In genomic region chr15:70271422-70272088, GRCh38 we compare ENCODE assay signal across 9 cellular contexts.
A peak's percentile ranks its signal among the peaks of the same experiment; 100 is the strongest.
DNase-seq lines count a peak whose midpoint lies in the region; ATAC-seq and TF ChIP-seq lines count a peak whose summit lies in the region.
"Had no signal": no experiment of that assay in that cellular context is flagged by ENCODE, and none has a peak within 500 bp of the region (broad histone marks: within the 10 kb centered on the region; RNA-seq: fewer than 3 reads in every experiment).

No MANE protein-coding gene starts in this region.

- H3K9me3 Mint-ChIP-seq in activated naive CD4-positive, alpha-beta T cell treated with anti-CD3 and anti-CD28 coated beads for 36 hours, result no peaks in the 10 kb centered on the region
- no peaks in the 10 kb centered on the region for H3K9me3 Mint-ChIP-seq in stimulated activated effector memory CD8-positive, alpha-beta T cell treated with anti-CD3 and anti-CD28 coated beads, Interleukin-12 subunit alpha, Interleukin-12 subunit beta, amount 100 ng/mL, for 72 hours

- no peak overlapping the region for H3K27ac Mint-ChIP-seq in activated naive CD4-positive, alpha-beta T cell treated with anti-CD3 and anti-CD28 coated beads for 36 hours
- no peak overlapping the region for H3K27ac Mint-ChIP-seq in stimulated activated effector memory CD8-positive, alpha-beta T cell treated with anti-CD3 and anti-CD28 coated beads, Interleukin-12 subunit alpha, Interleukin-12 subunit beta, amount 100 ng/mL, for 72 hours

- no peaks in the 10 kb centered on the region for H3K27me3 Mint-ChIP-seq in activated naive CD4-positive, alpha-beta T cell treated with anti-CD3 and anti-CD28 coated beads for 36 hours (ENCODE audit: low read depth)

- H3K4me3 ChIP-seq in gastroesophageal sphincter, result no peak overlapping the region
- H3K4me3 ChIP-seq: ovary had no signal

- CTCF ChIA-PET in activated naive CD4-positive, alpha-beta T cell treated with anti-CD3 and anti-CD28 coated beads for 36 hours (lab: Charles Lee), result no interaction called here

- no peaks in the 10 kb centered on the region for H3K36me3 ChIP-seq in gastroesophageal sphincter
- H3K36me3 ChIP-seq: ovary had no signal

- no CpG with 5 or more reads among the region's 3 CpGs for WGBS in gastroesophageal sphincter (ENCODE audit: low coverage in 1 of 2), 2 donors

- H3K27ac ChIP-seq in gastroesophageal sphincter, result peak overlapping the region in 3 of 4 donors; percentile 58 to 70 (median 70)
- H3K27ac ChIP-seq: ovary had no signal

- peak; percentile 92 for ATAC-seq in gastroesophageal sphincter
- ATAC-seq in stimulated activated effector memory CD8-positive, alpha-beta T cell treated with anti-CD3 and anti-CD28 coated beads, Interleukin-12 subunit alpha, Interleukin-12 subunit beta, amount 100 ng/mL, for 72 hours, result peak; percentile 44
- ATAC-seq in HG03097 (IDR thresholded peaks at IDR 0.05; ENCODE audit: low FRiP score, unreplicated experiment), result no peak
- ATAC-seq in GM18870 (IDR thresholded peaks at IDR 0.05; ENCODE audit: unreplicated experiment), result no peak
- ATAC-seq in GM21723 (IDR thresholded peaks at IDR 0.05; ENCODE audit: unreplicated experiment), result no peak

- TF ChIP-seq CTCF in gastroesophageal sphincter (IDR thresholded peaks at IDR 0.05), result no peak

- H3K4me1 Mint-ChIP-seq in activated naive CD4-positive, alpha-beta T cell treated with anti-CD3 and anti-CD28 coated beads for 36 hours (ENCODE audit: low read depth), result peaks cover 29% of the 10 kb centered on the region
- peaks cover 31% of the 10 kb centered on the region for H3K4me1 Mint-ChIP-seq in stimulated activated effector memory CD8-positive, alpha-beta T cell treated with anti-CD3 and anti-CD28 coated beads, Interleukin-12 subunit alpha, Interleukin-12 subunit beta, amount 100 ng/mL, for 72 hours

- no peaks in the 10 kb centered on the region for H3K9me3 ChIP-seq in gastroesophageal sphincter
- H3K9me3 ChIP-seq: ovary had no signal

- TF ChIP-seq POLR2A in gastroesophageal sphincter (IDR thresholded peaks at IDR 0.05), result no peak

- intact Hi-C loops in activated naive CD4-positive, alpha-beta T cell treated with anti-CD3 and anti-CD28 coated beads for 36 hours (cut with micrococcal nuclease), result loop anchor here (10.0 kb wide), 1 partner anchor 557 kb away; no protein-coding TSS in a partner anchor

- H3K4me3 Mint-ChIP-seq in activated naive CD4-positive, alpha-beta T cell treated with anti-CD3 and anti-CD28 coated beads for 36 hours, result no peak overlapping the region
- H3K4me3 Mint-ChIP-seq in stimulated activated effector memory CD8-positive, alpha-beta T cell treated with anti-CD3 and anti-CD28 coated beads, Interleukin-12 subunit alpha, Interleukin-12 subunit beta, amount 100 ng/mL, for 72 hours, result no peak overlapping the region

- H3K27me3 ChIP-seq in gastroesophageal sphincter, result no peaks in the 10 kb centered on the region
- H3K27me3 ChIP-seq: ovary had no signal

- DNase-seq in activated naive CD4-positive, alpha-beta T cell treated with anti-CD3 and anti-CD28 coated beads for 36 hours, result peak; percentile 35
- no peak for DNase-seq in activated naive CD4-positive, alpha-beta T cell (lab: John Stamatoyannopoulos, UW)
- DNase-seq in SIG-M5 (lab: John Stamatoyannopoulos, UW), result peak; percentile 55
- no peak for DNase-seq in stimulated activated effector memory CD8-positive, alpha-beta T cell treated with anti-CD3 and anti-CD28 coated beads, Interleukin-12 subunit alpha, Interleukin-12 subunit beta, amount 100 ng/mL, for 72 hours (ENCODE audit: low spot score in 2 of 2)

- H3K4me1 ChIP-seq in gastroesophageal sphincter, result peaks cover 8 to 47% (median 21%) of the 10 kb centered on the region in 3 donors

- no peak for TF ChIP-seq EP300 in gastroesophageal sphincter (IDR thresholded peaks at IDR 0.05)

- H3K36me3 Mint-ChIP-seq in activated naive CD4-positive, alpha-beta T cell treated with anti-CD3 and anti-CD28 coated beads for 36 hours (ENCODE audit: low read depth), result no peaks in the 10 kb centered on the region
- no peaks in the 10 kb centered on the region for H3K36me3 Mint-ChIP-seq in stimulated activated effector memory CD8-positive, alpha-beta T cell treated with anti-CD3 and anti-CD28 coated beads, Interleukin-12 subunit alpha, Interleukin-12 subunit beta, amount 100 ng/mL, for 72 hours

Comparison
In these comparisons a context has a peak if more than half of its experiments do, and no peak if none do; other contexts are left out.
1. DNase-seq: peak in activated naive CD4-positive, alpha-beta T cell treated with anti-CD3 and anti-CD28 coated beads for 36 hours (single experiment) and SIG-M5 (single experiment); none in activated naive CD4-positive, alpha-beta T cell (0 of 4) and stimulated activated effector memory CD8-positive, alpha-beta T cell treated with anti-CD3 and anti-CD28 coated beads, Interleukin-12 subunit alpha, Interleukin-12 subunit beta, amount 100 ng/mL, for 72 hours (0 of 2).
2. ATAC-seq: peak in gastroesophageal sphincter (single experiment) and stimulated activated effector memory CD8-positive, alpha-beta T cell treated with anti-CD3 and anti-CD28 coated beads, Interleukin-12 subunit alpha, Interleukin-12 subunit beta, amount 100 ng/mL, for 72 hours (single experiment); none in HG03097 (single experiment), GM18870 (single experiment) and GM21723 (single experiment).